Comparison of ENCODE assay signal across 14 cellular contexts in genomic region chr11:71304045-71304444, GRCh38. TPM values are rescaled to one million over a fixed set of nuclear protein-coding genes. Genes with fewer than 3 reads are reported as not detected.
DNase-seq lines count a peak whose midpoint lies in the region; ATAC-seq and TF ChIP-seq lines count a peak whose summit lies in the region.
"Had no signal": no experiment of that assay in that cellular context is flagged by ENCODE, and none has a peak within 500 bp of the region (broad histone marks: within the 10 kb centered on the region; RNA-seq: fewer than 3 reads in every experiment).

No MANE protein-coding gene starts in this region.

- H2BK120ac ChIP-seq in H9 (ENCODE audit: low read depth, low read length, poor library complexity, severe bottlenecking): no peak overlapping the region

- no peak overlapping the region for H2BK15ac ChIP-seq in H9 (ENCODE audit: low read depth, low read length)

- H4K8ac ChIP-seq in H9 (replicated peaks; ENCODE audit: insufficient read length, low read depth, low read length): no peak overlapping the region

- H3K4me2 ChIP-seq in H9 (ENCODE audit: insufficient read depth, insufficient read length, low read length) (no peak overlapping the region), GM23338 (no peak overlapping the region)
- H3K4me2 ChIP-seq: BLaER1 treated with 17β-estradiol and CSF1 and Interleukin-3, amounts not matched to agents 10 nM and 100 nM had no signal

- ATAC-seq in lung (ENCODE audit: insufficient read depth, low FRiP score): no peak
- no peak for ATAC-seq in GM23338
- ATAC-seq: CD8-positive, alpha-beta T cell; HepG2 had no signal

- peak; percentile 5 for DNase-seq in H9
- DNase-seq in coronary artery (ENCODE audit: low spot score): peak; percentile 8
- peak; percentile 10 for DNase-seq in lung (ENCODE audit: low spot score)
- peak; percentile 49 to 79 for DNase-seq in vagina (ENCODE audit: extremely low spot score in 2 of 2)
- no peak for DNase-seq in RPMI8226
- DNase-seq in GM23338 (ENCODE audit: low spot score): no peak
- DNase-seq: Calu3, DMS79 treated with DMSO at 0.1 percent for 48 hours, GF-D8 had no signal

- H2BK20ac ChIP-seq in H9 (ENCODE audit: low read depth, low read length, poor library complexity, severe bottlenecking): no peak overlapping the region

- no peak overlapping the region for H2BK12ac ChIP-seq in H9 (ENCODE audit: insufficient read length, low read depth, low read length)

- intact Hi-C loops in vagina (cut with DNase I): no loop called here

- H2AK5ac ChIP-seq in H9 (ENCODE audit: insufficient read length, low read length): no peak overlapping the region

- no peak overlapping the region for H3K56ac ChIP-seq in H9 (ENCODE audit: insufficient read length, low read depth, low read length)

- TF ChIP-seq POLR2A in vagina (IDR thresholded peaks at IDR 0.05): no peak

- no peak overlapping the region for H4K91ac ChIP-seq in H9 (ENCODE audit: insufficient read length, low read depth, low read length)

- no peak overlapping the region for H4K5ac ChIP-seq in H9 (ENCODE audit: insufficient read length, low read depth, low read length)

- no peaks in the 10 kb centered on the region for H3K4me1 Mint-ChIP-seq in H9
- peaks cover 4% of the 10 kb centered on the region; the same call in 2 of the 3 replicates for H3K4me1 Mint-ChIP-seq in GM23338
- H3K4me1 Mint-ChIP-seq: B cell had no signal

- no peaks in the 10 kb centered on the region for H3K9me2 ChIP-seq in GM23338 (ENCODE audit: insufficient read depth)

- H3K18ac ChIP-seq in H9 (ENCODE audit: insufficient read length, low read depth, low read length): no peak overlapping the region

- H3K9me3 ChIP-seq in H9 (ENCODE audit: control insufficient read depth, low read depth, low read length): no peaks in the 10 kb centered on the region
- H3K9me3 ChIP-seq in lung (ENCODE audit: control insufficient read depth in 2 of 2, insufficient read depth in 1 of 2, low read length in 1 of 2): no peaks in the 10 kb centered on the region
- H3K9me3 ChIP-seq in vagina: no peaks in the 10 kb centered on the region
- H3K9me3 ChIP-seq: BLaER1 treated with 17β-estradiol and CSF1 and Interleukin-3, amounts not matched to agents 10 nM and 100 nM; HAP-1 had no signal

- peaks cover 11% of the 10 kb centered on the region for H3K27me3 Mint-ChIP-seq in H9 (ENCODE audit: low read depth)
- H3K27me3 Mint-ChIP-seq in GM23338 (ENCODE audit: insufficient read depth, low read depth, poor library complexity): peaks cover 18% of the 10 kb centered on the region

- H3K4me3 Mint-ChIP-seq in H9: no peak overlapping the region
- no peak overlapping the region for H3K4me3 Mint-ChIP-seq in GM23338
- H3K4me3 Mint-ChIP-seq: B cell; CD8-positive, alpha-beta T cell had no signal

- H3K79me2 ChIP-seq in H9 (ENCODE audit: insufficient read depth, low read length) (no peaks in the 10 kb centered on the region), GM23338 (replicated peaks; ENCODE audit: insufficient read depth) (no peaks in the 10 kb centered on the region)

- H3K23me2 ChIP-seq in H9 (ENCODE audit: insufficient read length, low read depth, low read length, poor library complexity, severe bottlenecking): no peaks in the 10 kb centered on the region

- H3T11ph ChIP-seq in H9 (ENCODE audit: low read length): no peak overlapping the region

- WGBS in H9 (ENCODE audit: extremely low coverage, insufficient read length, low lambda C conversion rate): no CpG with 5 or more reads among the region's 1 CpG
- WGBS in lung, 2 donors: 99 to 100% methylated on average over 1 of the region's 1 CpG

- H3F3A ChIP-seq in GM23338 (replicated peaks; ENCODE audit: low read depth): no peaks in the 10 kb centered on the region

- H3K9me3 Mint-ChIP-seq in H9 (peaks cover 0 to 3% of the 10 kb centered on the region in 2 experiments; a peak in 1 of 5 replicates), GM23338 (no peaks in the 10 kb centered on the region; the same call in 2 of the 3 replicates)
- H3K9me3 Mint-ChIP-seq: CD8-positive, alpha-beta T cell had no signal

- H3K27me3 ChIP-seq in H9 (ENCODE audit: insufficient read depth, low read length) (no peaks in the 10 kb centered on the region), lung (ENCODE audit: control insufficient read depth, insufficient read depth) (no peaks in the 10 kb centered on the region), vagina (no peaks in the 10 kb centered on the region), GM23338 (ENCODE audit: insufficient read depth) (no peaks in the 10 kb centered on the region)
- H3K27me3 ChIP-seq: BLaER1 treated with 17β-estradiol and CSF1 and Interleukin-3, amounts not matched to agents 10 nM and 100 nM had no signal

- H2BK5ac ChIP-seq in H9 (ENCODE audit: insufficient read length, low read length): no peak overlapping the region

- H3K4me3 ChIP-seq in coronary artery (no peak overlapping the region), lung (no peak overlapping the region), vagina (no peak overlapping the region), GM23338 (no peak overlapping the region)
- H3K4me3 ChIP-seq: BLaER1 treated with 17β-estradiol and CSF1 and Interleukin-3, amounts not matched to agents 10 nM and 100 nM; HAP-1 had no signal

- H3K27ac ChIP-seq in H9 (ENCODE audit: insufficient read length, low read depth, low read length) (no peak overlapping the region), coronary artery (no peak overlapping the region), lung (ENCODE audit: low read depth in 1 of 2, low read length in 1 of 2) (no peak overlapping the region), vagina (no peak overlapping the region), GM23338 (ENCODE audit: low read depth) (no peak overlapping the region)
- H3K27ac ChIP-seq: BLaER1 treated with 17β-estradiol and CSF1 and Interleukin-3, amounts not matched to agents 10 nM and 100 nM had no signal

- H2AFZ ChIP-seq in H9 (ENCODE audit: low read length): no peak overlapping the region
- no peak overlapping the region for H2AFZ ChIP-seq in GM23338

- H3K4ac ChIP-seq in H9 (ENCODE audit: low read depth, low read length): no peak overlapping the region

- H3K14ac ChIP-seq in H9 (ENCODE audit: insufficient read depth, low read length): no peak overlapping the region

- no peak overlapping the region for H3K9ac ChIP-seq in H9 (ENCODE audit: extremely low read depth, insufficient read length, low read length)
- H3K9ac ChIP-seq: BLaER1 treated with 17β-estradiol and CSF1 and Interleukin-3, amounts not matched to agents 10 nM and 100 nM had no signal

- H3K23ac ChIP-seq in H9 (ENCODE audit: insufficient read length, low read depth, low read length): no peak overlapping the region

- H3K36me3 Mint-ChIP-seq in H9 (ENCODE audit: insufficient read depth in 1 of 3, low read depth in 3 of 3) (no peaks in the 10 kb centered on the region; a peak in 1 of 7 replicates), GM23338 (ENCODE audit: low read depth) (no peaks in the 10 kb centered on the region; the same call in 2 of the 3 replicates)
- H3K36me3 Mint-ChIP-seq: CD8-positive, alpha-beta T cell had no signal

- H3K36me3 ChIP-seq in lung (ENCODE audit: control insufficient read depth in 2 of 2, insufficient read depth in 2 of 2, low read length in 2 of 2): no peaks in the 10 kb centered on the region
- no peaks in the 10 kb centered on the region for H3K36me3 ChIP-seq in vagina
- H3K36me3 ChIP-seq in GM23338 (ENCODE audit: insufficient read depth): no peaks in the 10 kb centered on the region
- H3K36me3 ChIP-seq: BLaER1 treated with 17β-estradiol and CSF1 and Interleukin-3, amounts not matched to agents 10 nM and 100 nM; HAP-1 had no signal

- H4K20me1 ChIP-seq in H9 (ENCODE audit: control insufficient read depth, insufficient read depth, insufficient read length) (no peaks in the 10 kb centered on the region), GM23338 (replicated peaks; ENCODE audit: insufficient read depth) (no peaks in the 10 kb centered on the region)
- H4K20me1 ChIP-seq: BLaER1 treated with 17β-estradiol and CSF1 and Interleukin-3, amounts not matched to agents 10 nM and 100 nM had no signal

- H3K4me1 ChIP-seq in H9 (ENCODE audit: insufficient read depth, low read length): no peaks in the 10 kb centered on the region
- peaks cover 0 to 2% of the 10 kb centered on the region in 2 donors for H3K4me1 ChIP-seq in lung (ENCODE audit: control insufficient read depth in 2 of 2, insufficient read depth in 2 of 2, low read length in 2 of 2)
- H3K4me1 ChIP-seq in vagina: peaks cover 12% of the 10 kb centered on the region
- no peaks in the 10 kb centered on the region; the same call in 1 of the 2 replicates for H3K4me1 ChIP-seq in GM23338 (ENCODE audit: insufficient read depth)
- H3K4me1 ChIP-seq: HAP-1 had no signal

- TF ChIP-seq CTCF in H9 (conservative IDR thresholded peaks at IDR 0.05) (no peak), coronary artery (IDR thresholded peaks at IDR 0.05) (no peak), lung (IDR thresholded peaks at IDR 0.05; ENCODE audit: control extremely low read depth, extremely low read depth) (no peak), vagina (IDR thresholded peaks at IDR 0.05) (no peak), GM23338 (conservative IDR thresholded peaks at IDR 0.05; ENCODE audit: low read depth in 2 of 2) (no peak)

- H3K27ac Mint-ChIP-seq in H9 (no peak overlapping the region), GM23338 (no peak overlapping the region)
- H3K27ac Mint-ChIP-seq: B cell; CD8-positive, alpha-beta T cell had no signal

- no peaks in the 10 kb centered on the region for H3K79me1 ChIP-seq in H9 (ENCODE audit: insufficient read depth, low read depth, low read length, poor library complexity, severe bottlenecking)

TF ChIP-seq in GM23338, 12 proteins besides CTCF, POLR2A, EP300 and RAD21 (continues in another document):
- TF ChIP-seq ZNF331 (CRISPR knock-in tag; IDR thresholded peaks at IDR 0.05; ENCODE audit: low read depth): no peak
- no peak for TF ChIP-seq CREB1 (CRISPR knock-in tag; IDR thresholded peaks at IDR 0.05; ENCODE audit: low read depth)
- TF ChIP-seq STAT1 (IDR thresholded peaks at IDR 0.05; ENCODE audit: unreplicated experiment): no peak
- no peak for TF ChIP-seq POLR2AphosphoS5 (IDR thresholded peaks at IDR 0.05; ENCODE audit: low read depth)
- TF ChIP-seq EZH2 (IDR thresholded peaks at IDR 0.05; ENCODE audit: low read depth, unreplicated experiment): no peak

RNA-seq across cellular contexts. Expression of gene SHANK2, which starts 51.7 kb away (rescaled TPM):
- total RNA-seq in H9 (2021): 22.1 and 23.8 TPM in 2 replicates
- 10 to 100 TPM; 42.7 to 55.4 TPM for total RNA-seq in lung
- polyA plus RNA-seq in lung: 1 to 10 TPM; 3.0 to 9.0 TPM
- total RNA-seq in vagina: 11.0 TPM
- total RNA-seq in GM23338 (2014; rRNA removed; shearing (Covaris generic)): 73.1 and 81.4 TPM in 2 replicates
- polyA plus RNA-seq in GM23338 (2016; fragmentation: Nextera tagmentation; extraction: Ambion mirVana): 16.7 and 22.0 TPM in 2 replicates
- total RNA-seq: CD8-positive, alpha-beta T cell had no signal

Comparison
In these comparisons a context has a peak if more than half of its experiments do, and no peak if none do; other contexts are left out.
1. DNase-seq: peak in H9 (single experiment), coronary artery (single experiment), lung (single experiment) and vagina (2 of 2); none in RPMI8226 (single experiment) and GM23338 (single experiment).